1 cellular context compared by ENCODE assay signal in genomic region chr11:134475951-134476350, GRCh38.
A peak's percentile ranks its signal among the peaks of the same experiment; 100 is the strongest.
TF ChIP-seq lines count a peak whose summit lies in the region.

No MANE protein-coding gene starts in this region.

TF ChIP-seq in H1, 55 proteins besides CTCF, POLR2A, EP300 and RAD21:
- TF ChIP-seq CTBP2 (IDR thresholded peaks at IDR 0.05; ENCODE audit: borderline replicate concordance, insufficient read depth, insufficient read length, low read length) (no peak), E2F6 (IDR thresholded peaks at IDR 0.05) (0 out of 2 replicates have a peak, but pooled peaks have one; percentile 19), BCL11A (IDR thresholded peaks at IDR 0.05; ENCODE audit: low read depth in 2 of 2, low read length in 2 of 2) (no peak), TCF12 (IDR thresholded peaks at IDR 0.05; ENCODE audit: low read depth, low read length) (no peak), KDM5A (IDR thresholded peaks at IDR 0.05; ENCODE audit: low read length) (no peak), YY1 (IDR thresholded peaks at IDR 0.05; ENCODE audit: low read depth, low read length) (no peak), CEBPB (IDR thresholded peaks at IDR 0.05; ENCODE audit: low read depth, low read length) (no peak)
